12 cellular contexts compared by ENCODE assay signal in genomic region chr9:31302620-31303418, GRCh38.
DNase-seq lines count a peak whose midpoint lies in the region; ATAC-seq and FAIRE-seq lines count a peak whose summit lies in the region.
"Had no signal": no experiment of that assay in that cellular context is flagged by ENCODE, and none has a peak within 500 bp of the region (broad histone marks: within the 10 kb centered on the region; RNA-seq: fewer than 3 reads in every experiment).

No MANE protein-coding gene starts in this region.

- peak overlapping the region; percentile 6 for H3K4me3 Mint-ChIP-seq in activated T-cell treated with anti-CD3 and anti-CD28 coated beads, Interleukin-2, amount 50 U/mL, for 4 hours
- H3K4me3 Mint-ChIP-seq in stimulated activated effector memory CD8-positive, alpha-beta T cell treated with anti-CD3 and anti-CD28 coated beads, Interleukin-12 subunit alpha, Interleukin-12 subunit beta, amount 100 ng/mL, for 72 hours, result no peak overlapping the region

- H3K27ac Mint-ChIP-seq in stimulated activated effector memory CD8-positive, alpha-beta T cell treated with anti-CD3 and anti-CD28 coated beads, Interleukin-12 subunit alpha, Interleukin-12 subunit beta, amount 100 ng/mL, for 72 hours, result no peak overlapping the region

- no peaks in the 10 kb centered on the region for H3K27me3 Mint-ChIP-seq in activated T-cell treated with anti-CD3 and anti-CD28 coated beads, Interleukin-2, amount 50 U/mL, for 4 hours (ENCODE audit: low read depth)

- H3K36me3 Mint-ChIP-seq in activated T-cell treated with anti-CD3 and anti-CD28 coated beads, Interleukin-2, amount 50 U/mL, for 4 hours (ENCODE audit: insufficient read depth), result no peaks in the 10 kb centered on the region
- no peaks in the 10 kb centered on the region for H3K36me3 Mint-ChIP-seq in stimulated activated effector memory CD8-positive, alpha-beta T cell treated with anti-CD3 and anti-CD28 coated beads, Interleukin-12 subunit alpha, Interleukin-12 subunit beta, amount 100 ng/mL, for 72 hours

- H3K4me1 Mint-ChIP-seq in activated T-cell treated with anti-CD3 and anti-CD28 coated beads, Interleukin-2, amount 50 U/mL, for 4 hours (ENCODE audit: low read depth), result peaks cover 30% of the 10 kb centered on the region
- H3K4me1 Mint-ChIP-seq in stimulated activated effector memory CD8-positive, alpha-beta T cell treated with anti-CD3 and anti-CD28 coated beads, Interleukin-12 subunit alpha, Interleukin-12 subunit beta, amount 100 ng/mL, for 72 hours, result peaks cover 20% of the 10 kb centered on the region

- ATAC-seq in activated T-cell treated with anti-CD3 and anti-CD28 coated beads, Interleukin-2, amount 50 U/mL, for 4 hours, result no peak
- ATAC-seq in GM21786 (IDR thresholded peaks at IDR 0.05; ENCODE audit: unreplicated experiment) (peak; percentile 81), HG03457 (IDR thresholded peaks at IDR 0.05; ENCODE audit: unreplicated experiment) (peak; percentile 78)
- peak; percentile 50 for ATAC-seq in stimulated activated effector memory CD8-positive, alpha-beta T cell treated with anti-CD3 and anti-CD28 coated beads, Interleukin-12 subunit alpha, Interleukin-12 subunit beta, amount 100 ng/mL, for 72 hours

- no peak for DNase-seq in activated T-cell treated with anti-CD3 and anti-CD28 coated beads, Interleukin-2, amount 50 U/mL, for 4 hours
- no peak for DNase-seq in activated T-cell treated with anti-CD3 and anti-CD28 coated beads, Interleukin-2, amount 50 U/mL, for 48 hours
- DNase-seq in stimulated activated effector memory CD8-positive, alpha-beta T cell treated with anti-CD3 and anti-CD28 coated beads, Interleukin-12 subunit alpha, Interleukin-12 subunit beta, amount 100 ng/mL, for 72 hours (ENCODE audit: low spot score in 2 of 2), result no peak
- DNase-seq in hypothalamus (lab: John Stamatoyannopoulos, UW), result no peak
- DNase-seq in NCI-H1105 (lab: John Stamatoyannopoulos, UW), result no peak
- no peak for DNase-seq in frontal cortex (ENCODE audit: low spot score in 2 of 2)
- DNase-seq: activated effector memory CD4-positive, alpha-beta T cell treated with anti-CD3 and anti-CD28 coated beads, Interleukin-2, amount 50 U/mL, for 16 hours; AML-193; effector CD4-positive, alpha-beta T cell; T1000 had no signal

- H3K9me3 Mint-ChIP-seq in activated T-cell treated with anti-CD3 and anti-CD28 coated beads, Interleukin-2, amount 50 U/mL, for 4 hours, result peaks cover 3% of the 10 kb centered on the region
- H3K9me3 Mint-ChIP-seq in stimulated activated effector memory CD8-positive, alpha-beta T cell treated with anti-CD3 and anti-CD28 coated beads, Interleukin-12 subunit alpha, Interleukin-12 subunit beta, amount 100 ng/mL, for 72 hours, result no peaks in the 10 kb centered on the region

- FAIRE-seq in frontal cortex (lab: Jason Lieb, UNC), result no peak

Comparison
In these comparisons a context has a peak if more than half of its experiments do, and no peak if none do; other contexts are left out.
1. ATAC-seq: peak in GM21786 (single experiment), HG03457 (single experiment) and stimulated activated effector memory CD8-positive, alpha-beta T cell treated with anti-CD3 and anti-CD28 coated beads, Interleukin-12 subunit alpha, Interleukin-12 subunit beta, amount 100 ng/mL, for 72 hours (single experiment); none in activated T-cell treated with anti-CD3 and anti-CD28 coated beads, Interleukin-2, amount 50 U/mL, for 4 hours (0 of 2).